ENCODE assay signal across 1 cellular context in the genomic region with DNA sequence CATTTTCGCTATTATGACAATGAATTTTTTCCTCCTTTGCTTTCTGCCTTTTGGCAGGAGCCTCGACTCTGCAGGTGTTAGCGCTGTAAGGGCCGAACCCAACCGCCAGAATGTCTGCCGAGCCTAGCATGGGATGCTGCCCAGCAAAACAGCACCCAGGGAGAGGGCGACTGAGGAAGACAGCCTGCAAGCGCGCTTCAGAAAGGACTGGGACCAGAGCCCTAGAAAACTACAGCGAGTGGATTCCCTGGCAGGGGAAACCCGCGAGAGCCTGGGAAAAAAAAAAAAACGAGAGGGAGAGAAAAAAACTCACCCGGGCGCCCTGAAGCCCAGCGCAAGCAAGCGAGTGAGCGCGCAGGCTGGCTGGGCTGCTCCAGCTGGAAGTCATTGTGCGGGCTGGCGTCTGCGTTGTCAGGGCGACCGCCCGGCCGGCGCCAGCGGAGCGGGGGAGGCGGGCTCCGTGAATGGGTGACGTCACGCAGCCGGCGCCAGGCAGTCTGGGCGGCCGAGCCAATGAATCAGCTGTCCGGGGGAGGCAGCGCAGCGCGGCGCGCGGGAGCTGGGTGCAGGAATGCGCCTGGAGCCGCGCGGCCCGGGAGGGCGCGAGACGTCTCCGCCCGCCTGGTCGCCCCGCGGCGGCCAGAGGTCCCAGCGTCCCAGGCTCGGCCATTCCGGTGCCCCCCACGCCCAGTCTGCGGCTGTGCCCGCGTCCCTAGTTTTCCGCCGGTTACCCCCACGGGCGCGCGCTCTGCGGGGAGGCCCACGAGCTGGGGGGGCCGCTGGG.
TF ChIP-seq lines count a peak whose summit lies in the region.

No MANE protein-coding gene starts in this region.

TF ChIP-seq in A549, 52 proteins besides CTCF, POLR2A, EP300 and RAD21 (continued from another document):
- no peak for TF ChIP-seq HEYL (CRISPR knock-in tag; IDR thresholded peaks at IDR 0.05)
TF ChIP-seq in A549: peak in this region for 13.
